In the genomic region with DNA sequence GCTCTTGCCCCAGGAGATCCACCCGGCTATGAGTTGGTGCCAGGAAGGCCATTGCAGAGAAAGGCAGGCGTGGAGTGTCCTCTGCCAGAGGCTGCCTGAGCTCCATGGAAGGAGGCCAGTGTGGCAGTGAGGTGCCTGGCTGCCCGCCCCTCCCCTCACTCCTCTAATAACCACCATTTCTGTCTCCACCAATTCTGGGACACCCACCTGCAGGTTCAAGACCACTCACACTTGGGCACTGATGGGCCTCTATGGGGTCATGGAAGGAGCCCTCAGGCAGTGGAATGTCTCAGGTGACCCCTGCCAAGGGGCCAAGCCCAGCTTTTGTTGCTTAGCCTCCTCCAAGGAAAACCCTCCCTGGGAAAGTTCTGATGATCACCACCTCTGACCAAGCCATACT, we compare ENCODE assay signal across 1 cellular context.
TF ChIP-seq lines count a peak whose summit lies in the region.

No MANE protein-coding gene starts in this region.

TF ChIP-seq in GM23338, 12 proteins besides CTCF, POLR2A, EP300 and RAD21:
- TF ChIP-seq, protein P1, sequence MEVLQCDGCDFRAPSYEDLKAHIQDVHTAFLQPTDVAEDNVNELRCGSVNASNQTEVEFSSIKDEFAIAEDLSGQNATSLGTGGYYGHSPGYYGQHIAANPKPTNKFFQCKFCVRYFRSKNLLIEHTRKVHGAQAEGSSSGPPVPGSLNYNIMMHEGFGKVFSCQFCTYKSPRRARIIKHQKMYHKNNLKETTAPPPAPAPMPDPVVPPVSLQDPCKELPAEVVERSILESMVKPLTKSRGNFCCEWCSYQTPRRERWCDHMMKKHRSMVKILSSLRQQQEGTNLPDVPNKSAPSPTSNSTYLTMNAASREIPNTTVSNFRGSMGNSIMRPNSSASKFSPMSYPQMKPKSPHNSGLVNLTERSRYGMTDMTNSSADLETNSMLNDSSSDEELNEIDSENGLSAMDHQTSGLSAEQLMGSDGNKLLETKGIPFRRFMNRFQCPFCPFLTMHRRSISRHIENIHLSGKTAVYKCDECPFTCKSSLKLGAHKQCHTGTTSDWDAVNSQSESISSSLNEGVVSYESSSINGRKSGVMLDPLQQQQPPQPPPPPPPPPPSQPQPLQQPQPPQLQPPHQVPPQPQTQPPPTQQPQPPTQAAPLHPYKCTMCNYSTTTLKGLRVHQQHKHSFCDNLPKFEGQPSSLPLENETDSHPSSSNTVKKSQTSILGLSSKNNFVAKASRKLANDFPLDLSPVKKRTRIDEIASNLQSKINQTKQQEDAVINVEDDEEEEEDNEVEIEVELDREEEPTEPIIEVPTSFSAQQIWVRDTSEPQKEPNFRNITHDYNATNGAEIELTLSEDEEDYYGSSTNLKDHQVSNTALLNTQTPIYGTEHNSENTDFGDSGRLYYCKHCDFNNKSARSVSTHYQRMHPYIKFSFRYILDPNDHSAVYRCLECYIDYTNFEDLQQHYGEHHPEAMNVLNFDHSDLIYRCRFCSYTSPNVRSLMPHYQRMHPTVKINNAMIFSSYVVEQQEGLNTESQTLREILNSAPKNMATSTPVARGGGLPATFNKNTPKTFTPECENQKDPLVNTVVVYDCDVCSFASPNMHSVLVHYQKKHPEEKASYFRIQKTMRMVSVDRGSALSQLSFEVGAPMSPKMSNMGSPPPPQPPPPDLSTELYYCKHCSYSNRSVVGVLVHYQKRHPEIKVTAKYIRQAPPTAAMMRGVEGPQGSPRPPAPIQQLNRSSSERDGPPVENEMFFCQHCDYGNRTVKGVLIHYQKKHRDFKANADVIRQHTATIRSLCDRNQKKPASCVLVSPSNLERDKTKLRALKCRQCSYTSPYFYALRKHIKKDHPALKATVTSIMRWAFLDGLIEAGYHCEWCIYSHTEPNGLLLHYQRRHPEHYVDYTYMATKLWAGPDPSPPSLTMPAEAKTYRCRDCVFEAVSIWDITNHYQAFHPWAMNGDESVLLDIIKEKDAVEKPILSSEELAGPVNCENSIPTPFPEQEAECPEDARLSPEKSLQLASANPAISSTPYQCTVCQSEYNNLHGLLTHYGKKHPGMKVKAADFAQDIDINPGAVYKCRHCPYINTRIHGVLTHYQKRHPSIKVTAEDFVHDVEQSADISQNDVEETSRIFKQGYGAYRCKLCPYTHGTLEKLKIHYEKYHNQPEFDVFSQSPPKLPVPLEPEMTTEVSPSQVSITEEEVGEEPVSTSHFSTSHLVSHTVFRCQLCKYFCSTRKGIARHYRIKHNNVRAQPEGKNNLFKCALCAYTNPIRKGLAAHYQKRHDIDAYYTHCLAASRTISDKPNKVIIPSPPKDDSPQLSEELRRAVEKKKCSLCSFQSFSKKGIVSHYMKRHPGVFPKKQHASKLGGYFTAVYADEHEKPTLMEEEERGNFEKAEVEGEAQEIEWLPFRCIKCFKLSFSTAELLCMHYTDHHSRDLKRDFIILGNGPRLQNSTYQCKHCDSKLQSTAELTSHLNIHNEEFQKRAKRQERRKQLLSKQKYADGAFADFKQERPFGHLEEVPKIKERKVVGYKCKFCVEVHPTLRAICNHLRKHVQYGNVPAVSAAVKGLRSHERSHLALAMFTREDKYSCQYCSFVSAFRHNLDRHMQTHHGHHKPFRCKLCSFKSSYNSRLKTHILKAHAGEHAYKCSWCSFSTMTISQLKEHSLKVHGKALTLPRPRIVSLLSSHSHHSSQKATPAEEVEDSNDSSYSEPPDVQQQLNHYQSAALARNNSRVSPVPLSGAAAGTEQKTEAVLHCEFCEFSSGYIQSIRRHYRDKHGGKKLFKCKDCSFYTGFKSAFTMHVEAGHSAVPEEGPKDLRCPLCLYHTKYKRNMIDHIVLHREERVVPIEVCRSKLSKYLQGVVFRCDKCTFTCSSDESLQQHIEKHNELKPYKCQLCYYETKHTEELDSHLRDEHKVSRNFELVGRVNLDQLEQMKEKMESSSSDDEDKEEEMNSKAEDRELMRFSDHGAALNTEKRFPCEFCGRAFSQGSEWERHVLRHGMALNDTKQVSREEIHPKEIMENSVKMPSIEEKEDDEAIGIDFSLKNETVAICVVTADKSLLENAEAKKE (CRISPR knock-in tag; IDR thresholded peaks at IDR 0.05), result no peak
- TF ChIP-seq JUNB (IDR thresholded peaks at IDR 0.05; ENCODE audit: unreplicated experiment) (no peak), EZH2phosphoT487 (IDR thresholded peaks at IDR 0.05; ENCODE audit: unreplicated experiment) (no peak), STAT1 (IDR thresholded peaks at IDR 0.05; ENCODE audit: unreplicated experiment) (no peak), ZNF114 (CRISPR knock-in tag; IDR thresholded peaks at IDR 0.05) (no peak)
- TF ChIP-seq, protein P2, sequence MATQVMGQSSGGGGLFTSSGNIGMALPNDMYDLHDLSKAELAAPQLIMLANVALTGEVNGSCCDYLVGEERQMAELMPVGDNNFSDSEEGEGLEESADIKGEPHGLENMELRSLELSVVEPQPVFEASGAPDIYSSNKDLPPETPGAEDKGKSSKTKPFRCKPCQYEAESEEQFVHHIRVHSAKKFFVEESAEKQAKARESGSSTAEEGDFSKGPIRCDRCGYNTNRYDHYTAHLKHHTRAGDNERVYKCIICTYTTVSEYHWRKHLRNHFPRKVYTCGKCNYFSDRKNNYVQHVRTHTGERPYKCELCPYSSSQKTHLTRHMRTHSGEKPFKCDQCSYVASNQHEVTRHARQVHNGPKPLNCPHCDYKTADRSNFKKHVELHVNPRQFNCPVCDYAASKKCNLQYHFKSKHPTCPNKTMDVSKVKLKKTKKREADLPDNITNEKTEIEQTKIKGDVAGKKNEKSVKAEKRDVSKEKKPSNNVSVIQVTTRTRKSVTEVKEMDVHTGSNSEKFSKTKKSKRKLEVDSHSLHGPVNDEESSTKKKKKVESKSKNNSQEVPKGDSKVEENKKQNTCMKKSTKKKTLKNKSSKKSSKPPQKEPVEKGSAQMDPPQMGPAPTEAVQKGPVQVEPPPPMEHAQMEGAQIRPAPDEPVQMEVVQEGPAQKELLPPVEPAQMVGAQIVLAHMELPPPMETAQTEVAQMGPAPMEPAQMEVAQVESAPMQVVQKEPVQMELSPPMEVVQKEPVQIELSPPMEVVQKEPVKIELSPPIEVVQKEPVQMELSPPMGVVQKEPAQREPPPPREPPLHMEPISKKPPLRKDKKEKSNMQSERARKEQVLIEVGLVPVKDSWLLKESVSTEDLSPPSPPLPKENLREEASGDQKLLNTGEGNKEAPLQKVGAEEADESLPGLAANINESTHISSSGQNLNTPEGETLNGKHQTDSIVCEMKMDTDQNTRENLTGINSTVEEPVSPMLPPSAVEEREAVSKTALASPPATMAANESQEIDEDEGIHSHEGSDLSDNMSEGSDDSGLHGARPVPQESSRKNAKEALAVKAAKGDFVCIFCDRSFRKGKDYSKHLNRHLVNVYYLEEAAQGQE (IDR thresholded peaks at IDR 0.05; ENCODE audit: unreplicated experiment), result no peak
